In the genomic region with DNA sequence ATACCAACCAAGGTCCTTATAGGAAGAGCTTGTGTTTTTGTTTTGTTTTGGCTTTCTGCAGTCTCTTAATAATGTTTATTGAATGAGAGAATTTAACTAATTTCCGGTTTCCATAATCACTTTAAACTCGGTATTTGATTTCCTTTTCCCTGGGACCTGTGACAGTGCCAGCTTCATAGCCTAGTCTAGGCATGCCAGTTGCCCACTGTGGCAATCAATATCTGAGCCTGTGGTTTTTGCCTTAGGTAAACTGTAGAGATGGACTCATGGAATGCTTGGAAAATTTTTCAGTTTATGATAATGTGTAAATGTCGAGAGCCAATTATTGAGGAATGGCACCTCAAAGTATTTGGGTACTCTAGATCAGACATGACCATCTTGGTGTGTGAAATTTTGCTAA, we compare ENCODE assay signal across 22 cellular contexts.
"Had no signal": no experiment of that assay in that cellular context is flagged by ENCODE, and none has a peak within 500 bp of the region (broad histone marks: within the 10 kb centered on the region; RNA-seq: fewer than 3 reads in every experiment).

No MANE protein-coding gene starts in this region.

- H3K36me3 ChIP-seq: cardiac muscle cell had no signal

- H3K27ac ChIP-seq: cardiac muscle cell had no signal

- ATAC-seq: activated CD4-positive, CD25-positive, alpha-beta regulatory T cell treated with anti-CD3 and anti-CD28 coated beads, Interleukin-2, amount 50 U/mL, for 24 hours; activated CD8-positive, alpha-beta T cell treated with anti-CD3 and anti-CD28 coated beads for 36 hours; activated T-cell treated with anti-CD3 and anti-CD28 coated beads, Interleukin-2, amount 50 U/mL, for 72 hours; T-cell had no signal

- DNase-seq: activated CD4-positive, alpha-beta T cell treated with anti-CD3 and anti-CD28 coated beads for 4 hours; activated CD8-positive, alpha-beta memory T cell treated with anti-CD3 and anti-CD28 coated beads, Interleukin-2, amount 50 U/mL, for 4 hours; activated CD8-positive, alpha-beta T cell treated with anti-CD3 and anti-CD28 coated beads for 36 hours; activated gamma-delta T cell treated with Interleukin-2 at 50 U/mL for 16 hours; activated naive CD4-positive, alpha-beta T cell treated with anti-CD3 and anti-CD28 coated beads, Interleukin-2, amount 10 ng/mL, durations not matched to agents 7 days and 5 days; activated naive CD8-positive, alpha-beta T cell treated with anti-CD3 and anti-CD28 coated beads for 36 hours; activated T-cell treated with anti-CD3 and anti-CD28 coated beads, Interleukin-2, amount 50 U/mL, for 72 hours; Kasumi-1; KBM-7; NCI-H1092; NCI-H1417; NCI-H1930; NCI-H2171; NCI-H2227 treated with DMSO at 0.1 percent for 48 hours; NCI-H446 treated with DMSO at 0.1 percent for 48 hours; NCI-H526; NCI-H774; SHP77 treated with DMSO at 0.1 percent for 48 hours; T-cell; T-helper 2 cell had no signal

- H3K27me3 ChIP-seq: cardiac muscle cell had no signal

- H3K4me3 ChIP-seq: cardiac muscle cell had no signal
